8 cellular contexts compared by ENCODE assay signal in genomic region chr20:3889489-3890409, GRCh38. TPM values are rescaled to one million over a fixed set of nuclear protein-coding genes. Genes with fewer than 3 reads are reported as not detected.
DNase-seq lines count a peak whose midpoint lies in the region; ATAC-seq, FAIRE-seq and TF ChIP-seq lines count a peak whose summit lies in the region.

No MANE protein-coding gene starts in this region.

- ATAC-seq in HG03280 (IDR thresholded peaks at IDR 0.05; ENCODE audit: unreplicated experiment) (peak; percentile 13), left lobe of liver (peak; percentile 6), HG03521 (IDR thresholded peaks at IDR 0.05; ENCODE audit: unreplicated experiment) (no peak)

- H2AFZ ChIP-seq in ACC112 (ENCODE audit: low read length, unreplicated experiment), result no peak overlapping the region

- H3K4me3 ChIP-seq in ACC112 (ENCODE audit: low read depth, low read length) (peak overlapping the region; percentile 93), bronchial epithelial cell (ENCODE audit: low read depth, low read length) (peak overlapping the region; percentile 79)

- H3K27me3 Mint-ChIP-seq in T-helper 1 cell treated with Interleukin-12 subunit alpha and Interleukin-12 subunit beta and Interleukin-4 antibody, amounts not matched to agents 30 μg/mL and 1 μg/mL, for 36 hours (ENCODE audit: low read depth), result no peaks in the 10 kb centered on the region

- H3K27me3 ChIP-seq in ACC112 (ENCODE audit: insufficient read depth, low read length) (no peaks in the 10 kb centered on the region), bronchial epithelial cell (ENCODE audit: control insufficient read depth, insufficient read depth, low read length) (no peaks in the 10 kb centered on the region)

- DNase-seq in GM18507 (ENCODE audit: extremely low spot score, insufficient read length, low read depth) (peak; percentile 33), bronchial epithelial cell (ENCODE audit: low read depth) (peak; percentile 27), left lobe of liver (ENCODE audit: low spot score) (peak; percentile 57)
- DNase-seq in stimulated activated CD4-positive, alpha-beta T cell treated with anti-CD3 and anti-CD28 coated beads, Interleukin-4, amount 100 ng/mL, for 24 hours, result peak; percentile 46

- FAIRE-seq in GM18507 (lab: Jason Lieb, UNC) (peak; percentile 56), bronchial epithelial cell (lab: Jason Lieb, UNC) (no peak)

- no peak for TF ChIP-seq CTCF in bronchial epithelial cell (IDR thresholded peaks at IDR 0.05; ENCODE audit: insufficient read depth, low read length, severe bottlenecking)

- peak overlapping the region; percentile 99 for H3K4me3 Mint-ChIP-seq in T-helper 1 cell treated with Interleukin-12 subunit alpha and Interleukin-12 subunit beta and Interleukin-4 antibody, amounts not matched to agents 30 μg/mL and 1 μg/mL, for 36 hours

- peaks cover 33% of the 10 kb centered on the region for H3K36me3 Mint-ChIP-seq in T-helper 1 cell treated with Interleukin-12 subunit alpha and Interleukin-12 subunit beta and Interleukin-4 antibody, amounts not matched to agents 30 μg/mL and 1 μg/mL, for 36 hours (ENCODE audit: low read depth)

- peaks cover 35% of the 10 kb centered on the region for H3K4me1 ChIP-seq in ACC112 (ENCODE audit: control insufficient read depth, insufficient read depth, low read length, unreplicated experiment)

- H3K79me2 ChIP-seq in ACC112 (ENCODE audit: control insufficient read depth, insufficient read depth, low read length, unreplicated experiment), result peaks cover 72% of the 10 kb centered on the region

- H3K36me3 ChIP-seq in ACC112 (ENCODE audit: insufficient read depth, low read length), result peaks cover 11% of the 10 kb centered on the region
- peaks cover under 1% of the 10 kb centered on the region for H3K36me3 ChIP-seq in bronchial epithelial cell (ENCODE audit: control insufficient read depth, insufficient read depth, low read length)

- H3K27ac ChIP-seq in ACC112 (ENCODE audit: low read depth, low read length), result peak overlapping the region; percentile 67

- H3K4me1 Mint-ChIP-seq in T-helper 1 cell treated with Interleukin-12 subunit alpha and Interleukin-12 subunit beta and Interleukin-4 antibody, amounts not matched to agents 30 μg/mL and 1 μg/mL, for 36 hours (ENCODE audit: low read depth), result peaks cover 40% of the 10 kb centered on the region

- no peaks in the 10 kb centered on the region for H3K9me3 Mint-ChIP-seq in T-helper 1 cell treated with Interleukin-12 subunit alpha and Interleukin-12 subunit beta and Interleukin-4 antibody, amounts not matched to agents 30 μg/mL and 1 μg/mL, for 36 hours

- peak overlapping the region; percentile 98 for H3K27ac Mint-ChIP-seq in T-helper 1 cell treated with Interleukin-12 subunit alpha and Interleukin-12 subunit beta and Interleukin-4 antibody, amounts not matched to agents 30 μg/mL and 1 μg/mL, for 36 hours

RNA-seq across cellular contexts. Expression of gene PANK2, which starts 0.6 kb away (rescaled TPM):
- total RNA-seq in bronchial epithelial cell, result 29.7 and 40.3 TPM in 2 replicates
- 14.7 TPM for total RNA-seq in left lobe of liver

RNA-seq across cellular contexts. Expression of gene MAVS, which starts 43.1 kb away (rescaled TPM):
- total RNA-seq in bronchial epithelial cell (9.7 and 9.9 TPM in 2 replicates), left lobe of liver (21.9 TPM)
